Comparison of ENCODE assay signal across 18 cellular contexts in the genomic region with DNA sequence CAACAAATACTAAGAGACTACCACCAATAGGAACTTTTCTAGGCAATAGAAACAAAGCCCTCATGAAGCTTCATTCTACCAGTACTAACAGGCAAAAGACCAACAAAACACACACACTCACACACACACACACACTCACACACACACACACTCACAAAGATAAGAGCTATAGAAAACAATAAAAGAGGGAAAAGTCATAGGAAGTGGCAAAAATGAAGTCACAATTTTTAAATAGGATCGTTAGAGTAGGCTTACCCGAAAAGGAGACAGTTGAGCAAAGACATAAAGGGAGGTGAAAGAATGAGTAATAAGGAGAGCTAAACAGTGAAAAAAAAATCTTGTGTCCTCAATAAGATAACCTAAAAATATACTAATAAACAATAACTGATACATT.
DNase-seq lines count a peak whose midpoint lies in the region; ATAC-seq and TF ChIP-seq lines count a peak whose summit lies in the region.
"Had no signal": no experiment of that assay in that cellular context is flagged by ENCODE, and none has a peak within 500 bp of the region (broad histone marks: within the 10 kb centered on the region; RNA-seq: fewer than 3 reads in every experiment).

No MANE protein-coding gene starts in this region.

- intact Hi-C loops in MCF 10A (cut with micrococcal nuclease), result no loop called here
- intact Hi-C loops in breast epithelium (cut with DNase I; ENCODE audit: low total_unique reads), result no loop called here

- in situ Hi-C loops in brain microvascular endothelial cell (cut with HindIII; ENCODE audit: low pct_ligation_motif_present, low sequenced_read_pairs), result no loop called here

- DNase-seq in MCF 10A (ENCODE audit: unreplicated experiment) (no peak), breast epithelium (ENCODE audit: low spot score in 2 of 2) (no peak), brain microvascular endothelial cell (peak; percentile 62), T1000 (lab: John Stamatoyannopoulos, UW) (no peak), NCI-H2107 treated with DMSO at 0.1 percent for 48 hours (lab: John Stamatoyannopoulos, UW; ENCODE audit: unreplicated experiment) (no peak), caudate nucleus (lab: John Stamatoyannopoulos, UW) (no peak)
- DNase-seq: activated B cell treated with CpG ODN at 0.5 μM for 24 hours; activated effector memory CD4-positive, alpha-beta T cell treated with anti-CD3 and anti-CD28 coated beads, Interleukin-2, amount 50 U/mL, for 16 hours; cortex of kidney; DMS79; psoas muscle; SK-N-SH; stimulated activated CD4-positive, alpha-beta T cell treated with anti-CD3 and anti-CD28 coated beads, Interleukin-4, amount 100 ng/mL, for 24 hours; stimulated activated naive CD8-positive, alpha-beta T cell treated with anti-CD3 and anti-CD28 coated beads, Interleukin-15, Interleukin-2, amounts not matched to agents 100 U/mL and 50 U/mL, for 24 hours had no signal

- no peaks in the 10 kb centered on the region for H3K9me3 Mint-ChIP-seq in MCF 10A (ENCODE audit: unreplicated experiment)
- H3K9me3 Mint-ChIP-seq: activated B cell treated with CpG ODN at 0.5 μM for 24 hours, mesothelial cell of epicardium had no signal

- peaks cover 21% of the 10 kb centered on the region for H3K36me3 Mint-ChIP-seq in MCF 10A (ENCODE audit: insufficient read depth, unreplicated experiment)

- no peak for TF ChIP-seq POLR2A in breast epithelium (IDR thresholded peaks at IDR 0.05)

- peaks cover 18% of the 10 kb centered on the region for H3K4me1 Mint-ChIP-seq in MCF 10A (ENCODE audit: insufficient read depth, unreplicated experiment)
- H3K4me1 Mint-ChIP-seq: mesothelial cell of epicardium had no signal

- H3K27me3 ChIP-seq in breast epithelium (no peaks in the 10 kb centered on the region), brain microvascular endothelial cell (replicated peaks) (no peaks in the 10 kb centered on the region)

- CTCF ChIA-PET in MCF 10A (lab: Yijun Ruan, JAX), result interaction anchor here (0.6 to 1.6 kb wide), 3 partner anchors 13 to 177 kb away, joined by 3 to 5 read pairs (median 3); no protein-coding TSS in a partner anchor

- TF ChIP-seq CTCF in MCF 10A (IDR thresholded peaks at IDR 0.05; ENCODE audit: unreplicated experiment) (no peak), breast epithelium (IDR thresholded peaks at IDR 0.05) (no peak), brain microvascular endothelial cell (IDR thresholded peaks at IDR 0.05; ENCODE audit: low read depth, low read length, missing control alignments) (no peak)

- H3K27ac ChIP-seq in breast epithelium (no peak overlapping the region), brain microvascular endothelial cell (peak overlapping the region; percentile 68), caudate nucleus (ENCODE audit: low read depth, low read length) (no peak overlapping the region)
- H3K27ac ChIP-seq: HL-60, psoas muscle had no signal

- H3K4me1 ChIP-seq in breast epithelium, result no peaks in the 10 kb centered on the region
- H3K4me1 ChIP-seq: psoas muscle had no signal

- H3K36me3 ChIP-seq in breast epithelium (peaks cover 5% of the 10 kb centered on the region), brain microvascular endothelial cell (replicated peaks) (no peaks in the 10 kb centered on the region)

- no TSS peak for BruUV-seq in MCF 10A (replicated peaks; lab: Mats Ljungman, UMichigan)

- peak; percentile 40 for ATAC-seq in HG03280 (IDR thresholded peaks at IDR 0.05; ENCODE audit: unreplicated experiment)
- no peak for ATAC-seq in GM21526 (IDR thresholded peaks at IDR 0.05; ENCODE audit: low FRiP score, unreplicated experiment)
- ATAC-seq: psoas muscle; stimulated activated naive CD8-positive, alpha-beta T cell treated with anti-CD3 and anti-CD28 coated beads, Interleukin-15, Interleukin-2, amounts not matched to agents 100 U/mL and 50 U/mL, for 24 hours had no signal

- no peak overlapping the region for H3K4me3 Mint-ChIP-seq in MCF 10A (ENCODE audit: unreplicated experiment)
- H3K4me3 Mint-ChIP-seq: activated B cell treated with CpG ODN at 0.5 μM for 24 hours, mesothelial cell of epicardium had no signal

- H3K27ac Mint-ChIP-seq in MCF 10A (ENCODE audit: low read depth, unreplicated experiment), result peak overlapping the region; percentile 1
- H3K27ac Mint-ChIP-seq: activated B cell treated with CpG ODN at 0.5 μM for 24 hours, mesothelial cell of epicardium had no signal

- POLR2A ChIA-PET in MCF 10A (lab: Yijun Ruan, JAX), result interaction anchor here (1.6 kb wide), 1 partner anchor 20 kb away, joined by 3 read pairs; no protein-coding TSS in a partner anchor

- H3K27me3 Mint-ChIP-seq in MCF 10A (ENCODE audit: insufficient read depth, unreplicated experiment), result no peaks in the 10 kb centered on the region
- H3K27me3 Mint-ChIP-seq: activated B cell treated with CpG ODN at 0.5 μM for 24 hours had no signal

- H3K9me3 ChIP-seq in breast epithelium, result no peaks in the 10 kb centered on the region
- H3K9me3 ChIP-seq: psoas muscle, SK-N-SH had no signal

- H3K4me3 ChIP-seq in breast epithelium (no peak overlapping the region), brain microvascular endothelial cell (ENCODE audit: low read depth, low read length) (no peak overlapping the region)
- H3K4me3 ChIP-seq: psoas muscle had no signal
